ENCODE assay signal across 9 cellular contexts in the genomic region with DNA sequence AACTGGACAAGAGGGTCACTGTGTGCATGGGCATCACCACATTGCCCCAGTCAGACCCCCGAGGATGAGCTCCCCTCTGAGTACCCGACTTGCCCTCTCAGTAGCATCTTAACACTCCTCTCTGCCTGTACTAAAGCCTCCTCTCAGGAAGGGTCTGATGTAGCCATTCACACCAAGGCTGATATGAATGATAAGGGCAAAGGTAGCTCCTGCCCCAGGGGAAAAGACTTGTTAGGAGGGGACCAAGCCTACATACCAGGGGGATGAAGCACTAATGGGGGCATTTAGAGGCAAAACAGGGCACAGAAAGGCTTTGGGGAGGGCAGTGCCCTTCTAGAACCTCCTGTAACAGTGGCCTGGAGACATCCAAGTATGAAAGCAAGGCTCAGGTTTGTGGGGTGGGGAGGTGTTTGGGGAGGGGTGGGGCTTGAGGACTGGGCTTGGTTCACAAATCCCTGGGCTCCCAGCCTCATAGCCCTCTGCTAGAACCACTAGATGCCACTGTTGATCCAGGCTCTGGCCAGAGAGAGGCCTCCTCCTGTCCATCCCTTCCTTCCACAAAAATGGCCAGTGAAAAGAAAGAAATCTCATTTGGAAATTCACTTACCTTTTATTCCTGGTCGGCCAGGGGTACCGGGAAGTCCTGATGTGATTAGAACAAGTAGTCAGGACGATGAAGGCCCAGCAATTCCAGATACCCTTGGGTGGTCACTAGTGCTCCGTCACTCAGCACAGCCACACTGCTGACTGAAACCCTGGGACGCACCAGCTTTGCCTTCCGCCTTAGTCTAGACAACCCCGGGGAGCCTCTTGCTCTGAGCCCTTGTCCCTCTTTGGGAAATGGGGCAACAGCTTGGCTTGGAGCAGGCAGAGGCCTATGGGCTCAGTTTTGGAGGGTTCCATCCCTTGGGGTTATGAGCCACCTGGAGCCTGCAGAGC. TPM values are rescaled to one million over a fixed set of nuclear protein-coding genes. Genes with fewer than 3 reads are reported as not detected.
DNase-seq lines count a peak whose midpoint lies in the region; ATAC-seq and TF ChIP-seq lines count a peak whose summit lies in the region.
"Had no signal": no experiment of that assay in that cellular context is flagged by ENCODE, and none has a peak within 500 bp of the region (broad histone marks: within the 10 kb centered on the region; RNA-seq: fewer than 3 reads in every experiment).

No MANE protein-coding gene starts in this region.

- H3K9ac ChIP-seq in DND-41 (ENCODE audit: low read depth, low read length) (no peak overlapping the region), smooth muscle cell (ENCODE audit: low read depth) (no peak overlapping the region)

- H3K4me1 Mint-ChIP-seq in activated T-helper 17 cell treated with anti-CD3 and anti-CD28 coated beads, Interleukin-2, amount 50 U/mL, for 72 hours: no peaks in the 10 kb centered on the region

- H2AFZ ChIP-seq in DND-41 (ENCODE audit: low read depth, low read length) (no peak overlapping the region), smooth muscle cell (ENCODE audit: low read depth) (no peak overlapping the region)

- WGBS in right cardiac atrium: 77% methylated on average over 9 of the region's 9 CpGs
- 70% methylated on average over 9 of the region's 9 CpGs for WGBS in smooth muscle cell (ENCODE audit: low lambda C conversion rate)

- intact Hi-C loops in right cardiac atrium (cut with DNase I): loop anchor here in 3 of 4 donors (5.0 kb wide), 1 partner anchor 162 kb away; no protein-coding TSS in a partner anchor

- H3K4me3 Mint-ChIP-seq in activated T-helper 17 cell treated with anti-CD3 and anti-CD28 coated beads, Interleukin-2, amount 50 U/mL, for 72 hours: no peak overlapping the region

- no peak for ATAC-seq in DND-41 (ENCODE audit: insufficient read depth, low read depth)
- ATAC-seq in activated T-helper 17 cell treated with anti-CD3 and anti-CD28 coated beads, Interleukin-2, amount 50 U/mL, for 72 hours (replicated peaks): peak; percentile 59
- peak; percentile 71 to 76 for ATAC-seq in right cardiac atrium
- ATAC-seq in HG03342 (IDR thresholded peaks at IDR 0.05; ENCODE audit: unreplicated experiment): no peak

- H3K27ac Mint-ChIP-seq in activated T-helper 17 cell treated with anti-CD3 and anti-CD28 coated beads, Interleukin-2, amount 50 U/mL, for 72 hours: peak overlapping the region; percentile 46

- H3K36me3 ChIP-seq in DND-41 (ENCODE audit: insufficient read depth, low read length) (no peaks in the 10 kb centered on the region), smooth muscle cell (ENCODE audit: low read depth) (no peaks in the 10 kb centered on the region)

- DNase-seq in DND-41: no peak
- no peak for DNase-seq in HL-60 (ENCODE audit: low read depth in 1 of 2, low spot score in 1 of 2)
- peak in 2 of 3 donors; percentile 45 to 68 for DNase-seq in right cardiac atrium
- no peak for DNase-seq in smooth muscle cell (lab: John Stamatoyannopoulos, UW; ENCODE audit: unreplicated experiment)
- DNase-seq in GF-D8 (lab: John Stamatoyannopoulos, UW): no peak
- no peak for DNase-seq in cerebellar nuclear complex (lab: John Stamatoyannopoulos, UW)

- H3K27ac ChIP-seq in DND-41 (ENCODE audit: low read length): no peak overlapping the region
- H3K27ac ChIP-seq in HL-60 (replicated peaks): no peak overlapping the region
- no peak overlapping the region for H3K27ac ChIP-seq in right cardiac atrium (ENCODE audit: low read length)
- H3K27ac ChIP-seq in smooth muscle cell (ENCODE audit: low read depth): no peak overlapping the region

- H3K9me3 ChIP-seq in DND-41 (ENCODE audit: insufficient read depth, low read length, severe bottlenecking) (no peaks in the 10 kb centered on the region), right cardiac atrium (ENCODE audit: control insufficient read depth, low read length) (no peaks in the 10 kb centered on the region), smooth muscle cell (replicated peaks; ENCODE audit: low read depth) (no peaks in the 10 kb centered on the region)

- H3K27me3 Mint-ChIP-seq in activated T-helper 17 cell treated with anti-CD3 and anti-CD28 coated beads, Interleukin-2, amount 50 U/mL, for 72 hours: peaks cover 5% of the 10 kb centered on the region

- peak; percentile 29 for TF ChIP-seq CTCF in DND-41 (IDR thresholded peaks at IDR 0.05; ENCODE audit: borderline replicate concordance, extremely low read depth, low read length, poor library complexity, severe bottlenecking)
- TF ChIP-seq CTCF in HL-60 (IDR thresholded peaks at IDR 0.05; ENCODE audit: insufficient read depth, low read length): peak; percentile 22
- TF ChIP-seq CTCF in smooth muscle cell (IDR thresholded peaks at IDR 0.05; ENCODE audit: borderline replicate concordance, insufficient read depth, poor library complexity, severe bottlenecking): peak; percentile 65

- H3K27me3 ChIP-seq in DND-41 (ENCODE audit: insufficient read depth, low read length, poor library complexity) (peaks cover 21% of the 10 kb centered on the region), HL-60 (ENCODE audit: insufficient read depth, poor library complexity, severe bottlenecking) (no peaks in the 10 kb centered on the region), right cardiac atrium (ENCODE audit: control insufficient read depth, insufficient read depth) (no peaks in the 10 kb centered on the region), smooth muscle cell (ENCODE audit: low read depth) (no peaks in the 10 kb centered on the region)

- H3K9me3 Mint-ChIP-seq in activated T-helper 17 cell treated with anti-CD3 and anti-CD28 coated beads, Interleukin-2, amount 50 U/mL, for 72 hours: no peaks in the 10 kb centered on the region

- H3K79me2 ChIP-seq in DND-41 (ENCODE audit: insufficient read depth, low read length): no peaks in the 10 kb centered on the region
- H3K79me2 ChIP-seq in smooth muscle cell (ENCODE audit: low read depth): no peaks in the 10 kb centered on the region

- H3K4me1 ChIP-seq in DND-41 (ENCODE audit: insufficient read depth, low read length) (no peaks in the 10 kb centered on the region), right cardiac atrium (ENCODE audit: control insufficient read depth, insufficient read depth, low read length) (no peaks in the 10 kb centered on the region), smooth muscle cell (ENCODE audit: low read depth) (peaks cover 4% of the 10 kb centered on the region)

- H3K36me3 Mint-ChIP-seq in activated T-helper 17 cell treated with anti-CD3 and anti-CD28 coated beads, Interleukin-2, amount 50 U/mL, for 72 hours (ENCODE audit: low read depth): no peaks in the 10 kb centered on the region

- H3K4me2 ChIP-seq in DND-41 (ENCODE audit: insufficient read depth, low read length) (no peak overlapping the region), smooth muscle cell (no peak overlapping the region)

- H4K20me1 ChIP-seq in DND-41 (ENCODE audit: insufficient read depth, low read length) (no peaks in the 10 kb centered on the region), smooth muscle cell (ENCODE audit: low read depth) (no peaks in the 10 kb centered on the region)

- H3K4me3 ChIP-seq in DND-41 (ENCODE audit: low read depth in 1 of 2, low read length in 2 of 2): no peak overlapping the region
- no peak overlapping the region for H3K4me3 ChIP-seq in HL-60 (replicated peaks; ENCODE audit: insufficient read depth, low read length)
- no peak overlapping the region for H3K4me3 ChIP-seq in right cardiac atrium (ENCODE audit: low read length)
- H3K4me3 ChIP-seq in smooth muscle cell: no peak overlapping the region

- no peaks in the 10 kb centered on the region for H3F3A ChIP-seq in smooth muscle cell (ENCODE audit: low read depth)

RNA-seq across cellular contexts. Expression of gene COL17A1, which starts 40.3 kb away (rescaled TPM):
- not detected for total RNA-seq in activated T-helper 17 cell treated with anti-CD3 and anti-CD28 coated beads, Interleukin-2, amount 50 U/mL, for 72 hours
- under 1 TPM in 3 of 4 donors, not detected in 1; 0.12 to 0.43 (median 0.14) TPM for total RNA-seq in right cardiac atrium
- 0.07 TPM for polyA plus RNA-seq in right cardiac atrium
- total RNA-seq in smooth muscle cell: 140 and 150 TPM in 2 replicates
- polyA plus RNA-seq in smooth muscle cell: 31.5 and 167 TPM in 2 replicates
- total RNA-seq: T-helper 1 cell treated with Interleukin-12 subunit alpha and Interleukin-12 subunit beta and Interleukin-4 antibody, amounts not matched to agents 30 ng/mL and 1 ng/mL, for 36 hours had no signal

Comparison
In these comparisons a context has a peak if more than half of its experiments do, and no peak if none do; other contexts are left out.
1. ATAC-seq: peak in activated T-helper 17 cell treated with anti-CD3 and anti-CD28 coated beads, Interleukin-2, amount 50 U/mL, for 72 hours (single experiment) and right cardiac atrium (2 of 2); none in DND-41 (single experiment) and HG03342 (single experiment).
2. DNase-seq: peak in right cardiac atrium (2 of 3); none in DND-41 (single experiment), HL-60 (0 of 2), smooth muscle cell (single experiment), GF-D8 (single experiment) and cerebellar nuclear complex (0 of 2).
3. RNA of gene COL17A1, which starts 40.3 kb away (total RNA-seq): 140 to 150 TPM in smooth muscle cell; 0.12 to 0.43 TPM in right cardiac atrium and not detected in activated T-helper 17 cell treated with anti-CD3 and anti-CD28 coated beads, Interleukin-2, amount 50 U/mL, for 72 hours; every median in the first group is over 10 times any median in the second.
4. Peak in every context shown above with its lines, with median percentiles within 50 percentile points of each other: CTCF ChIP-seq.